In the genomic region with DNA sequence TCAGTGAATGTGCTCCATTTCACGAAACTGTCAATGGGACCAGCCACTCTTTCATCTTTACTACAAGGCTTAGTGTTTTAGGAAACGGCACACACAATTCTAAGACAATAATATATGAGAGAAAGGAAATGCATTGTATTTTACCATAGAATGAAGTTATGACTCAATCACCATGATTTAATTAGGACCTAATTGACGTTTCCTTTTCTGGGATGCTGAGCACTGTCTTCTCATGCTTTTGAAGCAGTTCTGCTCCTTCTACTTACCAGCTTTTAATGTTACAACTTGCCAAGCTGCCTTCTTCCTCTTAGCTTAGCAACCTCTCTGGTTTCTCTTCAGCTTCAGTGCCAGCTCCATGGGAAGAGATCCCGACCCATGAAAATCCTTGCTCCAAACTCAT, we compare ENCODE assay signal across 26 cellular contexts.
"Had no signal": no experiment of that assay in that cellular context is flagged by ENCODE, and none has a peak within 500 bp of the region (broad histone marks: within the 10 kb centered on the region; RNA-seq: fewer than 3 reads in every experiment).

No MANE protein-coding gene starts in this region.

- H3K9me3 ChIP-seq: ovary, psoas muscle, right lobe of liver, sigmoid colon, stomach, thoracic aorta, thyroid gland, tibial nerve, upper lobe of left lung, vagina had no signal

- H3K9me3 Mint-ChIP-seq: nephron; neural progenitor cell; stimulated activated effector memory CD8-positive, alpha-beta T cell treated with anti-CD3 and anti-CD28 coated beads, Interleukin-12 subunit alpha, Interleukin-12 subunit beta, amount 100 ng/mL, for 72 hours; stimulated activated naive CD8-positive, alpha-beta T cell treated with anti-CD3 and anti-CD28 coated beads, Interleukin-15, Interleukin-2, amounts not matched to agents 100 ng/mL and 50 ng/mL, for 24 hours had no signal

- H3K9ac ChIP-seq: neural progenitor cell, parathyroid adenoma had no signal

- H3K27me3 ChIP-seq: neural progenitor cell, ovary, right lobe of liver, sigmoid colon, thyroid gland, tibial nerve, upper lobe of left lung, vagina had no signal

- H3K27ac ChIP-seq: neural progenitor cell, ovary, parathyroid adenoma, psoas muscle, right lobe of liver, sigmoid colon, stomach, thoracic aorta, thyroid gland, tibial nerve, upper lobe of left lung, vagina had no signal

- H3K79me2 ChIP-seq: parathyroid adenoma had no signal

- H2AFZ ChIP-seq: neural progenitor cell, parathyroid adenoma had no signal

- ATAC-seq: psoas muscle; right cardiac atrium; right lobe of liver; stimulated activated effector memory CD8-positive, alpha-beta T cell treated with anti-CD3 and anti-CD28 coated beads, Interleukin-12 subunit alpha, Interleukin-12 subunit beta, amount 100 ng/mL, for 72 hours; stimulated activated naive B cell treated with anti-CD40 and anti-IgM and Interleukin-4, amounts not matched to agents 10 μg/mL and 1 μg/mL and 100 μg/mL, for 72 hours had no signal

- H3K36me3 Mint-ChIP-seq: neural progenitor cell; stimulated activated effector memory CD8-positive, alpha-beta T cell treated with anti-CD3 and anti-CD28 coated beads, Interleukin-12 subunit alpha, Interleukin-12 subunit beta, amount 100 ng/mL, for 72 hours; stimulated activated naive B cell treated with anti-CD40 and anti-IgM and Interleukin-4, amounts not matched to agents 10 μg/mL and 1 μg/mL and 100 μg/mL, for 72 hours had no signal

- H3K4me3 ChIP-seq: neural progenitor cell, ovary, psoas muscle, right lobe of liver, sigmoid colon, stomach, thoracic aorta, thyroid gland, tibial nerve, upper lobe of left lung, vagina had no signal

- H3K4me1 Mint-ChIP-seq: neural progenitor cell; stimulated activated effector memory CD8-positive, alpha-beta T cell treated with anti-CD3 and anti-CD28 coated beads, Interleukin-12 subunit alpha, Interleukin-12 subunit beta, amount 100 ng/mL, for 72 hours had no signal

- H3K4me2 ChIP-seq: neural progenitor cell had no signal

- H3K27ac Mint-ChIP-seq: nephron; neural progenitor cell; progenitor cell of endocrine pancreas; stimulated activated effector memory CD8-positive, alpha-beta T cell treated with anti-CD3 and anti-CD28 coated beads, Interleukin-12 subunit alpha, Interleukin-12 subunit beta, amount 100 ng/mL, for 72 hours; stimulated activated naive B cell treated with anti-CD40 and anti-IgM and Interleukin-4, amounts not matched to agents 10 μg/mL and 1 μg/mL and 100 μg/mL, for 72 hours; stimulated activated naive CD8-positive, alpha-beta T cell treated with anti-CD3 and anti-CD28 coated beads, Interleukin-15, Interleukin-2, amounts not matched to agents 100 ng/mL and 50 ng/mL, for 24 hours had no signal

- H3K27me3 Mint-ChIP-seq: progenitor cell of endocrine pancreas had no signal

- DNase-seq: occipital lobe; ovary; posterior cingulate gyrus; psoas muscle; right cardiac atrium; right lobe of liver; sigmoid colon; small intestine; stimulated activated CD4-positive, alpha-beta T cell treated with anti-CD3 and anti-CD28 coated beads, Interleukin-15, amount 100 ng/mL, for 24 hours; stimulated activated CD4-positive, alpha-beta T cell treated with anti-CD3 and anti-CD28 coated beads, Interleukin-2, amount 100 ng/mL, for 24 hours; stimulated activated CD4-positive, alpha-beta T cell treated with anti-CD3 and anti-CD28 coated beads, Interleukin-2, amount 100 ng/mL, for 48 hours; stimulated activated CD4-positive, alpha-beta T cell treated with anti-CD3 and anti-CD28 coated beads, Interleukin-4, amount 100 ng/mL, for 24 hours; stimulated activated naive B cell treated with anti-CD40 and anti-IgM and Interleukin-4, amounts not matched to agents 10 μg/mL and 1 μg/mL and 100 μg/mL, for 72 hours; stimulated activated naive CD4-positive, alpha-beta T cell treated with Interleukin-2 at 50 U/mL for 16 hours; stomach; thyroid gland; upper lobe of left lung had no signal

- H3K36me3 ChIP-seq: neural progenitor cell, ovary, right lobe of liver, sigmoid colon, stomach, thoracic aorta, thyroid gland, tibial nerve, upper lobe of left lung, vagina had no signal

- H3K4me1 ChIP-seq: neural progenitor cell, parathyroid adenoma, psoas muscle, right lobe of liver, stomach, thyroid gland, upper lobe of left lung had no signal

- H3K4me3 Mint-ChIP-seq: nephron; neural progenitor cell; stimulated activated effector memory CD8-positive, alpha-beta T cell treated with anti-CD3 and anti-CD28 coated beads, Interleukin-12 subunit alpha, Interleukin-12 subunit beta, amount 100 ng/mL, for 72 hours; stimulated activated naive B cell treated with anti-CD40 and anti-IgM and Interleukin-4, amounts not matched to agents 10 μg/mL and 1 μg/mL and 100 μg/mL, for 72 hours; stimulated activated naive CD8-positive, alpha-beta T cell treated with anti-CD3 and anti-CD28 coated beads, Interleukin-15, Interleukin-2, amounts not matched to agents 100 ng/mL and 50 ng/mL, for 24 hours had no signal
